Comparison of ENCODE assay signal across 1 cellular context in genomic region chr1:51331206-51332100, GRCh38.
A peak's percentile ranks its signal among the peaks of the same experiment; 100 is the strongest.
TF ChIP-seq lines count a peak whose summit lies in the region.

No MANE protein-coding gene starts in this region.

TF ChIP-seq in K562, 482 proteins besides CTCF, POLR2A, EP300 and RAD21 (continued from another document and continues in another):
- 0 out of 2 replicates have a peak, but pooled peaks have one; percentile 3 for TF ChIP-seq ZBTB26 (CRISPR knock-in tag; IDR thresholded peaks at IDR 0.05)
- TF ChIP-seq RFX1 (IDR thresholded peaks at IDR 0.05): no peak
- peak; percentile 65; the same call in 1 of the 2 replicates for TF ChIP-seq ETV5 (CRISPR knock-in tag; IDR thresholded peaks at IDR 0.05; ENCODE audit: low read depth)
- TF ChIP-seq EP400 (IDR thresholded peaks at IDR 0.05): peak; percentile 85
- TF ChIP-seq RBM14 (IDR thresholded peaks at IDR 0.05; ENCODE audit: borderline replicate concordance, insufficient read depth, low read depth, low read length): no peak
- peak; percentile 67 for TF ChIP-seq MTA2 (IDR thresholded peaks at IDR 0.05; ENCODE audit: low read depth)
- no peak for TF ChIP-seq ZNF253 (CRISPR knock-in tag; conservative IDR thresholded peaks at IDR 0.05)
- TF ChIP-seq ZNF263 (CRISPR knock-in tag; IDR thresholded peaks at IDR 0.05; ENCODE audit: borderline replicate concordance): peak; percentile 55; the same call in 1 of the 2 replicates
- peak; percentile 99 for TF ChIP-seq JUND (IDR thresholded peaks at IDR 0.05; ENCODE audit: borderline replicate concordance, low read depth, low read length)
- peak; percentile 99 for TF ChIP-seq JUND (tag; IDR thresholded peaks at IDR 0.05; ENCODE audit: borderline replicate concordance, low read depth, low read length)
- peak; percentile 69 for TF ChIP-seq CBX1 (IDR thresholded peaks at IDR 0.05; ENCODE audit: low read depth)
- peak; percentile 85 for TF ChIP-seq TOE1 (IDR thresholded peaks at IDR 0.05; ENCODE audit: borderline replicate concordance)
- no peak for TF ChIP-seq TOE1 (CRISPR knock-in tag; IDR thresholded peaks at IDR 0.05; ENCODE audit: borderline replicate concordance, low read depth)
- TF ChIP-seq TBL1XR1 (IDR thresholded peaks at IDR 0.05; ENCODE audit: low read length in 2 of 2): peak in 1 of 2 experiments; percentile 55; a peak in 1 of 4 replicates
- peak; percentile 77 for TF ChIP-seq TBP (optimal IDR thresholded peaks at IDR 0.05; ENCODE audit: low read depth, low read length)
- 0 out of 2 replicates have a peak, but pooled peaks have one; percentile 45 for TF ChIP-seq MYNN (IDR thresholded peaks at IDR 0.05)
- TF ChIP-seq MYNN (CRISPR knock-in tag; IDR thresholded peaks at IDR 0.05): no peak
- peak; percentile 52; the same call in 1 of the 2 replicates for TF ChIP-seq TRIM28 (IDR thresholded peaks at IDR 0.05)
- TF ChIP-seq HINFP (tag; conservative IDR thresholded peaks at IDR 0.05; ENCODE audit: low read depth): peak; percentile 62; the same call in 1 of the 2 replicates
- peak; percentile 92 for TF ChIP-seq MAX (CRISPR knock-in tag; IDR thresholded peaks at IDR 0.05)
- no peak for TF ChIP-seq SNAPC5 (CRISPR knock-in tag; IDR thresholded peaks at IDR 0.05)
- peak; percentile 8; the same call in 1 of the 2 replicates for TF ChIP-seq ETV1 (tag; conservative IDR thresholded peaks at IDR 0.05; ENCODE audit: low read depth)
- no peak for TF ChIP-seq NUFIP1 (IDR thresholded peaks at IDR 0.05; ENCODE audit: partially characterized antibody)
- TF ChIP-seq STAG1 (CRISPR knock-in tag; IDR thresholded peaks at IDR 0.05; ENCODE audit: borderline replicate concordance): no peak
- TF ChIP-seq TSHZ1 (CRISPR knock-in tag; IDR thresholded peaks at IDR 0.05): no peak
- peak; percentile 12; the same call in 1 of the 2 replicates for TF ChIP-seq E2F3 (CRISPR knock-in tag; IDR thresholded peaks at IDR 0.05)
- peak; percentile 45 for TF ChIP-seq RBFOX2 (IDR thresholded peaks at IDR 0.05; ENCODE audit: low read depth, low read length)
- no peak for TF ChIP-seq CHD2 (IDR thresholded peaks at IDR 0.05; ENCODE audit: low read depth, low read length)
- TF ChIP-seq RBM15 (IDR thresholded peaks at IDR 0.05; ENCODE audit: insufficient read depth, low read length): no peak
- TF ChIP-seq ZNF644 (tag; IDR thresholded peaks at IDR 0.05; ENCODE audit: low read depth): peak; percentile 80
- peak in 1 of 2 experiments; percentile 64; a peak in 2 of 4 replicates for TF ChIP-seq ZNF639 (CRISPR knock-in tag; conservative IDR thresholded peaks at IDR 0.05 in 1 of 2, IDR thresholded peaks at IDR 0.05 in 1 of 2)
- TF ChIP-seq HIVEP1 (CRISPR knock-in tag; IDR thresholded peaks at IDR 0.05): no peak
- peak; percentile 44 for TF ChIP-seq E2F8 (IDR thresholded peaks at IDR 0.05; ENCODE audit: low read depth, partially characterized antibody)
- TF ChIP-seq ATF2 (CRISPR knock-in tag; IDR thresholded peaks at IDR 0.05): no peak
- no peak for TF ChIP-seq ZNF449 (CRISPR knock-in tag; IDR thresholded peaks at IDR 0.05)
- TF ChIP-seq ZNF146 (CRISPR knock-in tag; IDR thresholded peaks at IDR 0.05; ENCODE audit: unreplicated experiment): no peak
- peak; percentile 96 for TF ChIP-seq JUNB (CRISPR knock-in tag; conservative IDR thresholded peaks at IDR 0.05)
- peak; percentile 80 for TF ChIP-seq L3MBTL2 (IDR thresholded peaks at IDR 0.05)
- TF ChIP-seq NFIC (IDR thresholded peaks at IDR 0.05): peak; percentile 82
- peak; percentile 85; the same call in 1 of the 2 replicates for TF ChIP-seq ZNF583 (CRISPR knock-in tag; IDR thresholded peaks at IDR 0.05)
- TF ChIP-seq SREBF1 (IDR thresholded peaks at IDR 0.05; ENCODE audit: borderline replicate concordance, low read depth, low read length): 0 out of 2 replicates have a peak, but pooled peaks have one; percentile 58
- no peak for TF ChIP-seq ZNF212 (CRISPR knock-in tag; IDR thresholded peaks at IDR 0.05)
- no peak for TF ChIP-seq ZNF512 (tag; IDR thresholded peaks at IDR 0.05)
- 0 out of 2 replicates have a peak, but pooled peaks have one; percentile 32 for TF ChIP-seq POLR2G (IDR thresholded peaks at IDR 0.05; ENCODE audit: low read depth, low read length)
- TF ChIP-seq ZNF282 (CRISPR knock-in tag; IDR thresholded peaks at IDR 0.05): no peak
- peak; percentile 52 for TF ChIP-seq MBD2 (IDR thresholded peaks at IDR 0.05; ENCODE audit: borderline replicate concordance, low read depth)
- TF ChIP-seq NRF1 (conservative IDR thresholded peaks at IDR 0.05 in 1 of 2, IDR thresholded peaks at IDR 0.05 in 1 of 2): peak; percentile 53 to 61
- no peak for TF ChIP-seq SIN3A (IDR thresholded peaks at IDR 0.05; ENCODE audit: borderline replicate concordance in 2 of 2, control insufficient read depth in 1 of 2, low read depth in 2 of 2, low read length in 2 of 2)
- peak; percentile 14; the same call in 1 of the 2 replicates for TF ChIP-seq KLF6 (CRISPR knock-in tag; IDR thresholded peaks at IDR 0.05; ENCODE audit: borderline replicate concordance)
- TF ChIP-seq TEAD2 (tag; IDR thresholded peaks at IDR 0.05): no peak
